In genomic region chr15:44177139-44177538, GRCh38 we compare ENCODE assay signal across 22 cellular contexts. TPM values are rescaled to one million over a fixed set of nuclear protein-coding genes. Genes with fewer than 3 reads are reported as not detected.
DNase-seq lines count a peak whose midpoint lies in the region; ATAC-seq, FAIRE-seq and TF ChIP-seq lines count a peak whose summit lies in the region.
"Had no signal": no experiment of that assay in that cellular context is flagged by ENCODE, and none has a peak within 500 bp of the region (broad histone marks: within the 10 kb centered on the region; RNA-seq: fewer than 3 reads in every experiment).

No MANE protein-coding gene starts in this region.

- H3K4me1 ChIP-seq in Panc1 (ENCODE audit: control insufficient read depth, insufficient read depth, low read length) (no peaks in the 10 kb centered on the region), testis (no peaks in the 10 kb centered on the region)
- H3K4me1 ChIP-seq: BE2C; BLaER1 treated with 17β-estradiol and CSF1 and Interleukin-3, amounts not matched to agents 10 nM and 100 nM had no signal

- FAIRE-seq in D721Med (lab: Jason Lieb, UNC) (peak; percentile 11), colon (lab: Jason Lieb, UNC) (peak; percentile 21)
- FAIRE-seq: GM12891 had no signal

- H3K36me3 ChIP-seq in Panc1 (ENCODE audit: control insufficient read depth, insufficient read depth, low read length) (no peaks in the 10 kb centered on the region), testis (ENCODE audit: low read depth, missing control alignments) (no peaks in the 10 kb centered on the region)
- H3K36me3 ChIP-seq: BE2C; BLaER1 treated with 17β-estradiol and CSF1 and Interleukin-3, amounts not matched to agents 10 nM and 100 nM had no signal

- H3K9me3 Mint-ChIP-seq in activated CD4-positive, alpha-beta memory T cell treated with anti-CD3 and anti-CD28 coated beads, Interleukin-2, amount 10 ng/mL, durations not matched to agents 7 days and 5 days = no peaks in the 10 kb centered on the region
- H3K9me3 Mint-ChIP-seq: CD4-positive, alpha-beta T cell; CD8-positive, alpha-beta memory T cell had no signal

- H3K27ac Mint-ChIP-seq in activated CD4-positive, alpha-beta memory T cell treated with anti-CD3 and anti-CD28 coated beads, Interleukin-2, amount 10 ng/mL, durations not matched to agents 7 days and 5 days = no peak overlapping the region
- H3K27ac Mint-ChIP-seq: CD14-positive monocyte; CD4-positive, alpha-beta T cell; CD8-positive, alpha-beta memory T cell had no signal

- CTCF ChIA-PET in Panc1 (lab: Charles Lee) = interaction anchor here (0.6 kb wide), 1 partner anchor 214 kb away, joined by 3 read pairs; no protein-coding TSS in a partner anchor
- CTCF ChIA-PET in activated CD4-positive, alpha-beta memory T cell treated with anti-CD3 and anti-CD28 coated beads, Interleukin-2, amount 10 ng/mL, durations not matched to agents 7 days and 5 days (lab: Charles Lee) = no interaction called here

- H3K9me3 ChIP-seq in Panc1 (ENCODE audit: control insufficient read depth, insufficient read depth, low read depth, low read length) = no peaks in the 10 kb centered on the region
- no peaks in the 10 kb centered on the region for H3K9me3 ChIP-seq in testis
- H3K9me3 ChIP-seq: BE2C; BLaER1 treated with 17β-estradiol and CSF1 and Interleukin-3, amounts not matched to agents 10 nM and 100 nM had no signal

- POLR2A ChIA-PET in Panc1 (lab: Charles Lee) = no interaction called here
- POLR2A ChIA-PET in activated CD4-positive, alpha-beta memory T cell treated with anti-CD3 and anti-CD28 coated beads, Interleukin-2, amount 10 ng/mL, durations not matched to agents 7 days and 5 days (lab: Charles Lee) = no interaction called here

- H3K27ac ChIP-seq in Panc1 (ENCODE audit: low read length) (no peak overlapping the region), testis (no peak overlapping the region)
- H3K27ac ChIP-seq: BLaER1 treated with 17β-estradiol and CSF1 and Interleukin-3, amounts not matched to agents 10 nM and 100 nM had no signal

- H3K4me3 Mint-ChIP-seq in activated CD4-positive, alpha-beta memory T cell treated with anti-CD3 and anti-CD28 coated beads, Interleukin-2, amount 10 ng/mL, durations not matched to agents 7 days and 5 days = no peak overlapping the region
- H3K4me3 Mint-ChIP-seq: CD4-positive, alpha-beta T cell; CD8-positive, alpha-beta memory T cell had no signal

- intact Hi-C loops in Panc1 (cut with micrococcal nuclease; ENCODE audit: unreplicated experiment) (no loop called here), testis (cut with DNase I; ENCODE audit: low total_unique reads) (no loop called here)

- no peak for TF ChIP-seq CTCF in AG10803 (conservative IDR thresholded peaks at IDR 0.05; ENCODE audit: low read length)
- no peak for TF ChIP-seq CTCF in D721Med (IDR thresholded peaks at IDR 0.05; ENCODE audit: insufficient read depth, missing control alignments)
- TF ChIP-seq CTCF in Panc1 (IDR thresholded peaks at IDR 0.05) = no peak
- TF ChIP-seq CTCF in testis (IDR thresholded peaks at IDR 0.05) = no peak

- in situ Hi-C loops in Panc1 (cut with HindIII; ENCODE audit: low pct_unique_long_range_greater_than_20kb, low sequenced_read_pairs) = no loop called here

- H3K27me3 ChIP-seq in Panc1 (ENCODE audit: control insufficient read depth, insufficient read depth, low read length) (no peaks in the 10 kb centered on the region), testis (no peaks in the 10 kb centered on the region)
- H3K27me3 ChIP-seq: BE2C; BLaER1 treated with 17β-estradiol and CSF1 and Interleukin-3, amounts not matched to agents 10 nM and 100 nM had no signal

- H3K4me3 ChIP-seq in AG10803 (ENCODE audit: low read length) (no peak overlapping the region), Panc1 (ENCODE audit: low read depth in 2 of 2, low read length in 2 of 2) (no peak overlapping the region), testis (no peak overlapping the region)
- H3K4me3 ChIP-seq: BLaER1 treated with 17β-estradiol and CSF1 and Interleukin-3, amounts not matched to agents 10 nM and 100 nM had no signal

- TSS peak; percentile 12 for BruUV-seq in Panc1 (replicated peaks; lab: Mats Ljungman, UMichigan)

- no peaks in the 10 kb centered on the region for H3K4me1 Mint-ChIP-seq in activated CD4-positive, alpha-beta memory T cell treated with anti-CD3 and anti-CD28 coated beads, Interleukin-2, amount 10 ng/mL, durations not matched to agents 7 days and 5 days
- H3K4me1 Mint-ChIP-seq: CD14-positive monocyte; CD8-positive, alpha-beta memory T cell had no signal

- peaks cover 29% of the 10 kb centered on the region for H3K27me3 Mint-ChIP-seq in activated CD4-positive, alpha-beta memory T cell treated with anti-CD3 and anti-CD28 coated beads, Interleukin-2, amount 10 ng/mL, durations not matched to agents 7 days and 5 days

- no peaks in the 10 kb centered on the region for H3K36me3 Mint-ChIP-seq in activated CD4-positive, alpha-beta memory T cell treated with anti-CD3 and anti-CD28 coated beads, Interleukin-2, amount 10 ng/mL, durations not matched to agents 7 days and 5 days (ENCODE audit: low read depth)
- H3K36me3 Mint-ChIP-seq: CD14-positive monocyte; CD8-positive, alpha-beta memory T cell had no signal

- peak; percentile 6 for DNase-seq in AG10803 (ENCODE audit: low read depth)
- DNase-seq in D721Med (ENCODE audit: insufficient read length, low spot score) = no peak
- DNase-seq in Panc1 (ENCODE audit: low read depth, low spot score) = no peak
- no peak for DNase-seq in AG08395 (ENCODE audit: low spot score)
- no peak for DNase-seq in activated CD4-positive, alpha-beta memory T cell treated with anti-CD3 and anti-CD28 coated beads, Interleukin-2, amount 10 ng/mL, durations not matched to agents 7 days and 5 days
- no peak for DNase-seq in testis
- DNase-seq: AML-193; BE2C; CD4-positive, alpha-beta T cell; CD8-positive, alpha-beta memory T cell; DMS53; DMS79 treated with DMSO at 0.1 percent for 48 hours; GF-D8; GOT3; H7; HCEC 1CT had no signal

- 53 to 66% methylated on average over 1 of the region's 1 CpG for WGBS in testis, 2 donors

- no peak for ATAC-seq in Panc1
- no peak for ATAC-seq in HG03108 (IDR thresholded peaks at IDR 0.05; ENCODE audit: unreplicated experiment)

- TF ChIP-seq POLR2A in testis (IDR thresholded peaks at IDR 0.05) = no peak

RNA-seq across cellular contexts. Expression of gene FRMD5, which starts 17.9 kb away (rescaled TPM):
- total RNA-seq in Panc1 (2021; ENCODE audit: unreplicated experiment) = 18.3 TPM
- polyA plus RNA-seq in Panc1 (2012; ENCODE audit: insufficient read length) = 10.9 TPM
- not detected for total RNA-seq in activated CD4-positive, alpha-beta memory T cell treated with anti-CD3 and anti-CD28 coated beads, Interleukin-2, amount 10 ng/mL, durations not matched to agents 7 days and 5 days
- 10 to 100 TPM; 10.5 to 10.6 TPM for total RNA-seq in testis
- 12.3 TPM for polyA plus RNA-seq in testis (ENCODE audit: insufficient read depth, low read depth, low replicate concordance)
- total RNA-seq: CD4-positive, alpha-beta T cell; G401 had no signal
- polyA plus RNA-seq: CD14-positive monocyte had no signal

Comparison
In these comparisons a context has a peak if more than half of its experiments do, and no peak if none do; other contexts are left out.
1. RNA of gene FRMD5, which starts 17.9 kb away (total RNA-seq): 18.3 TPM in Panc1 (single experiment) and 10.5 to 10.6 TPM in testis; not detected in activated CD4-positive, alpha-beta memory T cell treated with anti-CD3 and anti-CD28 coated beads, Interleukin-2, amount 10 ng/mL, durations not matched to agents 7 days and 5 days; every median in the first group is over 4 times any median in the second.